In the genomic region with DNA sequence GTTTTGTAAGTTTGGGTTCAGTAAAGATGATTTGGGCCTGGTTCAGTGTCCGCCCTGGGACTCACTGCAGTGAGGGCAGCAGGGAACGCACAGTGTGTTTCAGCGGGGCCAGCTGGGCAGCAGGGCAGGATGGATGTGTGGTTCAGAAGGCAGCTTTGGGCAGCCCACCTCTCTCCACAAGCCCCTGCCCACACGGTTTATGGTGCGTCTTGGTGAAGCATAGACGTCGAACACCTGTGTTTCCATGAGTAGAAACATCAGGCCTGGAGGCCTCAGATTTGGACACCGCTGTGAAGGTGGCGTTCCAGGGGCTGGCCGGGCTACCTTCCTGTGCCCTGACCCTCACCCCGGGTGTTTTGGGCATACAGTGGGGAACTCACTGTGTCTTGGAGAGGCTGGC, we compare ENCODE assay signal across 23 cellular contexts. TPM values are rescaled to one million over a fixed set of nuclear protein-coding genes. Genes with fewer than 3 reads are reported as not detected.
"Had no signal": no experiment of that assay in that cellular context is flagged by ENCODE, and none has a peak within 500 bp of the region (broad histone marks: within the 10 kb centered on the region; RNA-seq: fewer than 3 reads in every experiment).

No MANE protein-coding gene starts in this region.

- DNase-seq: activated CD4-positive, alpha-beta T cell treated with anti-CD3 and anti-CD28 coated beads, Interleukin-2, amount 50 U/mL, for 1 hour; activated CD8-positive, alpha-beta T cell treated with anti-CD3 and anti-CD28 coated beads, Interleukin-2, amount 10 ng/mL, durations not matched to agents 7 days and 5 days; activated effector memory CD4-positive, alpha-beta T cell treated with anti-CD3 and anti-CD28 coated beads, Interleukin-2, amount 50 U/mL, for 16 hours; activated naive CD4-positive, alpha-beta T cell treated with anti-CD3 and anti-CD28 coated beads, Interleukin-2, amount 10 ng/mL, durations not matched to agents 7 days and 5 days; amygdala; cerebellar nuclear complex; foreskin fibroblast; heart right ventricle; left lung; mesenchymal stem cell; mucosa of descending colon; naive B cell; occipital lobe; posterior cingulate gyrus; spleen; stimulated activated CD4-positive, alpha-beta T cell treated with anti-CD3 and anti-CD28 coated beads, Interleukin-4, amount 100 ng/mL, for 1 hour; stimulated activated naive CD4-positive, alpha-beta T cell; upper lobe of left lung had no signal

- H3K27me3 ChIP-seq: left lung, upper lobe of left lung had no signal

- H3K4me1 ChIP-seq: left lung, spleen had no signal

- ATAC-seq: activated CD4-positive, CD25-positive, alpha-beta regulatory T cell treated with anti-CD3 and anti-CD28 coated beads, Interleukin-2, amount 50 U/mL, for 24 hours; activated CD8-positive, alpha-beta T cell treated with anti-CD3 and anti-CD28 coated beads, Interleukin-2, amount 10 ng/mL, durations not matched to agents 7 days and 5 days; heart right ventricle; left lung; mucosa of descending colon; SK-N-SH treated with all-trans-retinoic acid at 6 μM for 48 hours had no signal

- H3K27ac ChIP-seq: coronary artery, heart right ventricle, left lung, spleen, thoracic aorta, upper lobe of left lung had no signal

- H3K36me3 ChIP-seq: heart right ventricle, left lung, spleen, thoracic aorta, upper lobe of left lung had no signal

- H3K9me3 ChIP-seq: heart right ventricle, left lung, mucosa of descending colon, spleen, thoracic aorta, upper lobe of left lung had no signal

- H3K4me3 ChIP-seq: coronary artery, heart right ventricle, left lung, mucosa of descending colon, spleen, thoracic aorta, upper lobe of left lung had no signal

RNA-seq across cellular contexts. Expression of a gene that starts 58.9 kb away (rescaled TPM):
- total RNA-seq: activated CD8-positive, alpha-beta T cell treated with anti-CD3 and anti-CD28 coated beads, Interleukin-2, amount 10 ng/mL, durations not matched to agents 7 days and 5 days; occipital lobe; T-helper 2 cell treated with Interferon-gamma antibody and Interleukin-4, amounts not matched to agents 100 ng/mL and 5 ng/mL, for 36 hours had no signal
